8 cellular contexts compared by ENCODE assay signal in genomic region chr9:112174223-112174964, GRCh38. TPM values are rescaled to one million over a fixed set of nuclear protein-coding genes. Genes with fewer than 3 reads are reported as not detected.
DNase-seq lines count a peak whose midpoint lies in the region; TF ChIP-seq lines count a peak whose summit lies in the region.

No MANE protein-coding gene starts in this region.

- H3K27me3 Mint-ChIP-seq in T-helper 1 cell treated with Interleukin-12 subunit alpha and Interleukin-12 subunit beta and Interleukin-4 antibody, amounts not matched to agents 30 μg/mL and 1 μg/mL, for 36 hours (ENCODE audit: low read depth) = no peaks in the 10 kb centered on the region

- H3K4me3 Mint-ChIP-seq in T-helper 1 cell treated with Interleukin-12 subunit alpha and Interleukin-12 subunit beta and Interleukin-4 antibody, amounts not matched to agents 30 μg/mL and 1 μg/mL, for 36 hours = peak overlapping the region; percentile 86

- TF ChIP-seq CTCF in GM10248 (IDR thresholded peaks at IDR 0.05; ENCODE audit: control extremely low read depth, extremely low read depth, low read depth, missing control alignments) (no peak), KMS-11 (conservative IDR thresholded peaks at IDR 0.05; ENCODE audit: low read depth, low read length) (no peak), astrocyte of the cerebellum (IDR thresholded peaks at IDR 0.05; ENCODE audit: low read depth, low read length, missing control alignments) (no peak)

- CTCF ChIA-PET in GM10248 (lab: Yijun Ruan, JAX) = interaction anchor here (0.7 to 1.2 kb wide), 5 partner anchors 11 to 572 kb away, joined by 3 to 5 read pairs (median 3); no protein-coding TSS in a partner anchor

- H3K27ac Mint-ChIP-seq in T-helper 1 cell treated with Interleukin-12 subunit alpha and Interleukin-12 subunit beta and Interleukin-4 antibody, amounts not matched to agents 30 μg/mL and 1 μg/mL, for 36 hours = peak overlapping the region; percentile 96

- POLR2A ChIA-PET in GM10248 (lab: Yijun Ruan, JAX) = interaction anchor here (0.5 kb wide), 1 partner anchor 36 kb away, joined by 3 read pairs; no protein-coding TSS in a partner anchor

- DNase-seq in GM10248 (ENCODE audit: extremely low spot score) (peak; percentile 86), H4 (ENCODE audit: low spot score) (peak; percentile 60), astrocyte of the cerebellum (ENCODE audit: low read depth) (no peak), NCI-H128 (lab: John Stamatoyannopoulos, UW; ENCODE audit: unreplicated experiment) (no peak)
- DNase-seq in stimulated activated CD4-positive, alpha-beta T cell treated with anti-CD3 and anti-CD28 coated beads, Interleukin-15, amount 100 ng/mL, for 1 hour (ENCODE audit: low read depth in 1 of 2, low spot score in 1 of 2) = peak; percentile 50 to 52

- H3K36me3 Mint-ChIP-seq in T-helper 1 cell treated with Interleukin-12 subunit alpha and Interleukin-12 subunit beta and Interleukin-4 antibody, amounts not matched to agents 30 μg/mL and 1 μg/mL, for 36 hours (ENCODE audit: low read depth) = peaks cover 30% of the 10 kb centered on the region

- no peaks in the 10 kb centered on the region for H3K9me3 Mint-ChIP-seq in T-helper 1 cell treated with Interleukin-12 subunit alpha and Interleukin-12 subunit beta and Interleukin-4 antibody, amounts not matched to agents 30 μg/mL and 1 μg/mL, for 36 hours

- H3K79me2 ChIP-seq in KMS-11 (ENCODE audit: insufficient read depth, low read depth) = no peaks in the 10 kb centered on the region

- H3K4me2 ChIP-seq in KMS-11 = peak overlapping the region; percentile 37

- H3K4me1 Mint-ChIP-seq in T-helper 1 cell treated with Interleukin-12 subunit alpha and Interleukin-12 subunit beta and Interleukin-4 antibody, amounts not matched to agents 30 μg/mL and 1 μg/mL, for 36 hours (ENCODE audit: low read depth) = peaks cover 60% of the 10 kb centered on the region

- no peaks in the 10 kb centered on the region for H3K9me3 ChIP-seq in iPS-18a (ENCODE audit: control insufficient read depth, low read depth, low read length)

- peak overlapping the region; percentile 45 for H3K27ac ChIP-seq in KMS-11
- H3K27ac ChIP-seq in iPS-18a (ENCODE audit: low read length) = no peak overlapping the region

- in situ Hi-C loops in astrocyte of the cerebellum (cut with HindIII; ENCODE audit: low sequenced_read_pairs) = no loop called here

- peak overlapping the region; percentile 52 for H2AFZ ChIP-seq in KMS-11 (ENCODE audit: low read depth)

- H4K20me1 ChIP-seq in KMS-11 (ENCODE audit: insufficient read depth) = no peaks in the 10 kb centered on the region

- H3K4me3 ChIP-seq in KMS-11 (IDR thresholded peaks at IDR 0.05; ENCODE audit: insufficient read depth, low read depth, low read length) (no peak overlapping the region), astrocyte of the cerebellum (ENCODE audit: low read depth, low read length) (peak overlapping the region; percentile 50), iPS-18a (ENCODE audit: low read length) (peak overlapping the region; percentile 42)

- no peaks in the 10 kb centered on the region for H3K36me3 ChIP-seq in KMS-11 (ENCODE audit: insufficient read depth)
- H3K36me3 ChIP-seq in iPS-18a (ENCODE audit: control insufficient read depth, low read depth, low read length) = no peaks in the 10 kb centered on the region

- H3K9ac ChIP-seq in KMS-11 (peak overlapping the region; percentile 82), iPS-18a (ENCODE audit: low read length) (no peak overlapping the region)

- H3K27me3 ChIP-seq in KMS-11 (ENCODE audit: insufficient read depth, low read depth) = no peaks in the 10 kb centered on the region
- peaks cover 34% of the 10 kb centered on the region for H3K27me3 ChIP-seq in iPS-18a (ENCODE audit: control insufficient read depth, insufficient read depth, low read length)

- H3K4me1 ChIP-seq in KMS-11 (ENCODE audit: low read depth, poor library complexity, severe bottlenecking) (peaks cover 20% of the 10 kb centered on the region), iPS-18a (ENCODE audit: control insufficient read depth, low read depth, low read length) (peaks cover 4% of the 10 kb centered on the region)

RNA-seq across cellular contexts. Expression of gene SUSD1, which starts 0.7 kb away (rescaled TPM):
- total RNA-seq in H4 (2014; rRNA removed; shearing (Covaris generic)) = 0.89 and 1.8 TPM in 2 replicates

Comparison
In these comparisons a context has a peak if more than half of its experiments do, and no peak if none do; other contexts are left out.
1. DNase-seq: peak in GM10248 (single experiment), H4 (single experiment) and stimulated activated CD4-positive, alpha-beta T cell treated with anti-CD3 and anti-CD28 coated beads, Interleukin-15, amount 100 ng/mL, for 1 hour (2 of 2); none in astrocyte of the cerebellum (single experiment) and NCI-H128 (single experiment).